Comparison of ENCODE assay signal across 8 cellular contexts in the genomic region with DNA sequence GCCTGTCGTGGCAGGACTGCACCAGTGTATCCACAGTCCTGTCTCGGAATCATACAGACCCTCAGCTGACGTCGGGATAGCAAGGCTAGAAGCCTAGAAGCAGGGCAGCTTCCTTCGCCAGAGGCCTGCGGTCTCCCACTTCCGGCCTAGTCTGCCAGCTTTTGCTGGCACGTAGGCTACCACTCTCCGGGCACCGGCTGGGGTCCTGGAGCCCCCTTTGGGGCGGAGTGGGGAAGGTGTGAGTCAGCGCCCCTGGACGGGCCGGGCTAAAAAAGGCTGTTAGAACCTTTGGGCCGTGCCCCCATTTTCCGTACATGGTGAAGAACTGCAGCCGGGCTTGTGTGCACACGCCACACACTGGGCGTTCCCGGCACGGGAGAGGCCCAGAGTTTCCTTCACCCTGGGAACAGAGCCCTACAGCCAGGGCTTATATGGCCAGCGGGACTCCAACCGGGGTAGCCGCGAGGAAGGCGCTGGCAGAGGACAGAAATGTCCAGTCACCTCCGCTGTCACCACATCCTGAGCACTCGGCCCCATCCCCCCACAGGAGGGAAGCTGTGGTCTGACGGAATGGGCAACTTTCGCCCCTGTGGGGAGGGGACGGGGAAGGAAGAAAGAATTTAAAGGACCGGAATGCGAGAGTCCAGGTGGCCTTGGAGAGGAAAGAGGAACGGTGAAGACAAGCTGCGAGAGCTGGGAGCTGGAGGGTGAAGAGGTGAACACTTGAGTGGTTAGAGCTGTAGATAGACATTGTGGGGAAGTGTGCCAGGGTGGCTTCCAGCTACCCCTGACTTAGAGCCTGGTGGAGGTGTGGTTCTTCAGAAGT. TPM values are rescaled to one million over a fixed set of nuclear protein-coding genes. Genes with fewer than 3 reads are reported as not detected.
DNase-seq lines count a peak whose midpoint lies in the region; ATAC-seq, FAIRE-seq and TF ChIP-seq lines count a peak whose summit lies in the region.

No MANE protein-coding gene starts in this region.

- H3K9me3 ChIP-seq in right atrium auricular region: no peaks in the 10 kb centered on the region

- peak overlapping the region; percentile 84 for H3K4me3 Mint-ChIP-seq in activated naive CD8-positive, alpha-beta T cell treated with anti-CD3 and anti-CD28 coated beads, Interleukin-2, amount 50 U/mL, for 24 hours

- DNase-seq in GM04504 (ENCODE audit: low read depth) (peak; percentile 38), SKM-1 (lab: John Stamatoyannopoulos, UW; ENCODE audit: unreplicated experiment) (peak; percentile 69), right atrium auricular region (ENCODE audit: low spot score) (peak; percentile 87), sciatic nerve (ENCODE audit: low spot score) (peak; percentile 76), D721Med (ENCODE audit: insufficient read length, low spot score) (no peak)
- DNase-seq in activated naive CD8-positive, alpha-beta T cell treated with anti-CD3 and anti-CD28 coated beads, Interleukin-2, amount 50 U/mL, for 24 hours: peak; percentile 74

- intact Hi-C loops in sciatic nerve (cut with DNase I): no loop called here

- no peaks in the 10 kb centered on the region for H3K36me3 Mint-ChIP-seq in activated naive CD8-positive, alpha-beta T cell treated with anti-CD3 and anti-CD28 coated beads, Interleukin-2, amount 50 U/mL, for 24 hours (ENCODE audit: low read depth)

- H3K27ac Mint-ChIP-seq in activated naive CD8-positive, alpha-beta T cell treated with anti-CD3 and anti-CD28 coated beads, Interleukin-2, amount 50 U/mL, for 24 hours: peak overlapping the region; percentile 93

- H3K27me3 ChIP-seq in right atrium auricular region: no peaks in the 10 kb centered on the region

- H3K4me1 Mint-ChIP-seq in activated naive CD8-positive, alpha-beta T cell treated with anti-CD3 and anti-CD28 coated beads, Interleukin-2, amount 50 U/mL, for 24 hours: peaks cover 41% of the 10 kb centered on the region

- TF ChIP-seq CTCF in right atrium auricular region (IDR thresholded peaks at IDR 0.05) (no peak), D721Med (IDR thresholded peaks at IDR 0.05; ENCODE audit: insufficient read depth, missing control alignments) (no peak)

- H3K4me1 ChIP-seq in right atrium auricular region: peaks cover 0 to 9% of the 10 kb centered on the region in 2 donors

- peak overlapping the region; percentile 91 to 92 for H3K27ac ChIP-seq in right atrium auricular region

- H3K4me3 ChIP-seq in right atrium auricular region: peak overlapping the region; percentile 35 to 42

- no peaks in the 10 kb centered on the region for H3K9me3 Mint-ChIP-seq in activated naive CD8-positive, alpha-beta T cell treated with anti-CD3 and anti-CD28 coated beads, Interleukin-2, amount 50 U/mL, for 24 hours

- ATAC-seq in HG03439 (IDR thresholded peaks at IDR 0.05; ENCODE audit: unreplicated experiment): peak; percentile 20
- ATAC-seq in activated naive CD8-positive, alpha-beta T cell treated with anti-CD3 and anti-CD28 coated beads, Interleukin-2, amount 50 U/mL, for 24 hours: peak; percentile 57
- ATAC-seq in sciatic nerve: peak; percentile 67
- ATAC-seq in GM18519 (IDR thresholded peaks at IDR 0.05; ENCODE audit: low FRiP score, unreplicated experiment): no peak

- no peaks in the 10 kb centered on the region for H3K27me3 Mint-ChIP-seq in activated naive CD8-positive, alpha-beta T cell treated with anti-CD3 and anti-CD28 coated beads, Interleukin-2, amount 50 U/mL, for 24 hours

- no peaks in the 10 kb centered on the region for H3K36me3 ChIP-seq in right atrium auricular region

- no peak for FAIRE-seq in D721Med (lab: Jason Lieb, UNC)

RNA-seq across cellular contexts. Expression of a gene that starts 4.6 kb away (rescaled TPM):
- total RNA-seq in right atrium auricular region (10 to 100 TPM; 18.9 to 23.4 TPM), sciatic nerve (1.0 TPM)

RNA-seq across cellular contexts. Expression of a gene that starts 4.6 kb away (rescaled TPM):
- total RNA-seq in right atrium auricular region (10 to 100 TPM; 47.8 to 64.8 TPM), sciatic nerve (103 TPM)

RNA-seq across cellular contexts. Expression of a gene that starts 19.0 kb away (rescaled TPM):
- total RNA-seq in right atrium auricular region (10 to 100 TPM in 1 of 2 donors, 1 to 10 TPM in 1; 7.2 to 12.7 TPM), sciatic nerve (9.9 TPM)

RNA-seq across cellular contexts. Expression of a gene that starts 32.9 kb away (rescaled TPM):
- total RNA-seq in right atrium auricular region (1 to 10 TPM; 2.8 to 3.5 TPM), sciatic nerve (4.2 TPM)

RNA-seq across cellular contexts. Expression of a gene that starts 43.6 kb away (rescaled TPM):
- total RNA-seq in right atrium auricular region: 10 to 100 TPM; 17.7 to 26.1 TPM
- 20.5 TPM for total RNA-seq in sciatic nerve
